ENCODE assay signal across 9 cellular contexts in the genomic region with DNA sequence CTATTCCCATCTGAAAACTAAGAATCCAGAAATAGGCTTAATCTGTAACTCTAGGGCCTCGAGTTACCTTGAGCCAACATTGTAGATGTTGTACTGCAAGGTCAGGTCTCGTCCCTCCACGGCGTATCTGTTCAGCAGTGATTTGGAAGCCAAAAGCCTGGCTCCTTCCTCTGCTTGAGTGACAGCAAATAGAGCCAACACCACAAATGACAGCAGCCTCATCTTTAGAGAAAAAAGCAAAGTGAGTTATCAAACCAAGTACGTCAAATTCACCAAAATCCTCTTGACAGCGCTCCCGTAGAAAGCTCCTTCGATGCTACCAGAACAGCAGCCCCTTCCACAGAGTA. TPM values are rescaled to one million over a fixed set of nuclear protein-coding genes. Genes with fewer than 3 reads are reported as not detected.
DNase-seq lines count a peak whose midpoint lies in the region; ATAC-seq and TF ChIP-seq lines count a peak whose summit lies in the region.
"Had no signal": no experiment of that assay in that cellular context is flagged by ENCODE, and none has a peak within 500 bp of the region (broad histone marks: within the 10 kb centered on the region; RNA-seq: fewer than 3 reads in every experiment).

No MANE protein-coding gene starts in this region.

- peak overlapping the region; percentile 80 for H3K4me3 ChIP-seq in MM.1S (ENCODE audit: low read length)

- H3K9me3 Mint-ChIP-seq in CD14-positive monocyte: peaks cover 0 to 6% (median 0%) of the 10 kb centered on the region in 7 donors
- H3K9me3 Mint-ChIP-seq in effector memory CD8-positive, alpha-beta T cell: no peaks in the 10 kb centered on the region
- no peaks in the 10 kb centered on the region for H3K9me3 Mint-ChIP-seq in neural crest cell

- H3K27ac ChIP-seq in MM.1S (ENCODE audit: low read length): peak overlapping the region; percentile 3; the same call in 1 of the 2 replicates

- H3K27me3 ChIP-seq in MM.1S (replicated peaks; ENCODE audit: insufficient read depth, low read length): no peaks in the 10 kb centered on the region

- H4K20me1 ChIP-seq in MM.1S (ENCODE audit: insufficient read depth, low read length): no peaks in the 10 kb centered on the region

- ATAC-seq in effector memory CD8-positive, alpha-beta T cell (replicated peaks): no peak
- ATAC-seq in GM19463 (IDR thresholded peaks at IDR 0.05; ENCODE audit: unreplicated experiment): no peak
- ATAC-seq in HG02588 (IDR thresholded peaks at IDR 0.05; ENCODE audit: unreplicated experiment): no peak

- H3K27ac Mint-ChIP-seq in CD14-positive monocyte (peak overlapping the region; percentile 84 to 97 (median 92)), neural crest cell (ENCODE audit: unreplicated experiment) (peak overlapping the region; percentile 88)
- peak overlapping the region; percentile 89 to 91 for H3K27ac Mint-ChIP-seq in effector memory CD8-positive, alpha-beta T cell

- DNase-seq in CD14-positive monocyte (ENCODE audit: low spot score) (no peak), MM.1S (no peak), neural crest cell (ENCODE audit: low read depth, low spot score) (no peak), iPS-NIHi7 (ENCODE audit: extremely low spot score) (no peak)
- DNase-seq in effector memory CD8-positive, alpha-beta T cell: no peak
- no peak for DNase-seq in stimulated activated CD4-positive, alpha-beta T cell treated with anti-CD3 and anti-CD28 coated beads, Interleukin-1b, Interleukin-23, amount 100 ng/mL, for 48 hours

- H3F3A ChIP-seq in MM.1S (ENCODE audit: insufficient read depth, low read length): peaks cover 14% of the 10 kb centered on the region; the same call in 1 of the 2 replicates

- H3K4me1 Mint-ChIP-seq in CD14-positive monocyte: peaks cover 15% of the 10 kb centered on the region
- H3K4me1 Mint-ChIP-seq in effector memory CD8-positive, alpha-beta T cell (ENCODE audit: low read depth in 2 of 2): peaks cover 21 to 22% of the 10 kb centered on the region in 2 donors
- H3K4me1 Mint-ChIP-seq in neural crest cell: peaks cover 36% of the 10 kb centered on the region

- H3K79me2 ChIP-seq in MM.1S (ENCODE audit: low read length): peaks cover 53% of the 10 kb centered on the region

- H3K36me3 Mint-ChIP-seq in CD14-positive monocyte: peaks cover 24 to 44% of the 10 kb centered on the region in 2 donors
- H3K36me3 Mint-ChIP-seq in effector memory CD8-positive, alpha-beta T cell (ENCODE audit: insufficient read depth): peaks cover 42% of the 10 kb centered on the region
- peaks cover 15% of the 10 kb centered on the region for H3K36me3 Mint-ChIP-seq in neural crest cell (ENCODE audit: low read depth)

- H2AFZ ChIP-seq in MM.1S (ENCODE audit: low read length): no peak overlapping the region

- H3K4me1 ChIP-seq in MM.1S (ENCODE audit: low read length): peaks cover 9% of the 10 kb centered on the region

- H3K9me3 ChIP-seq in MM.1S (replicated peaks; ENCODE audit: insufficient read depth, low read length): no peaks in the 10 kb centered on the region

- H3K36me3 ChIP-seq in MM.1S (replicated peaks; ENCODE audit: insufficient read depth, low read length): peaks cover 8% of the 10 kb centered on the region; the same call in 1 of the 2 replicates

- H3K4me3 Mint-ChIP-seq in CD14-positive monocyte (peak overlapping the region; percentile 91 to 94), neural crest cell (peak overlapping the region; percentile 99)
- peak overlapping the region; percentile 88 to 95 for H3K4me3 Mint-ChIP-seq in effector memory CD8-positive, alpha-beta T cell

- TF ChIP-seq CTCF in CD14-positive monocyte (IDR thresholded peaks at IDR 0.05) (no peak), MM.1S (IDR thresholded peaks at IDR 0.05; ENCODE audit: low read length) (no peak), neural crest cell (conservative IDR thresholded peaks at IDR 0.05) (no peak)

- intact Hi-C loops in CD14-positive monocyte (cut with micrococcal nuclease): loop anchor here (2.0 to 5.0 kb wide), 2 partner anchors 35 to 37 kb away; partner anchors contain the start of gene LAMTOR2 (in 1 of the 2)

- peak overlapping the region; percentile 69 for H3K4me2 ChIP-seq in MM.1S (ENCODE audit: low read depth, low read length)

- H3K9ac ChIP-seq in MM.1S (ENCODE audit: low read length): peak overlapping the region; percentile 76

- H3K27me3 Mint-ChIP-seq in CD14-positive monocyte (ENCODE audit: low read depth in 3 of 3) (peaks cover 6 to 10% (median 6%) of the 10 kb centered on the region in 3 donors), neural crest cell (ENCODE audit: low read depth) (no peaks in the 10 kb centered on the region)
- peaks cover 0 to under 1% of the 10 kb centered on the region in 2 donors for H3K27me3 Mint-ChIP-seq in effector memory CD8-positive, alpha-beta T cell

- H3K9me2 ChIP-seq in MM.1S (replicated peaks; ENCODE audit: insufficient read depth, low read length): no peaks in the 10 kb centered on the region

RNA-seq across cellular contexts. Expression of gene SSR2, which starts 0.8 kb away (rescaled TPM):
- 100 to 1,000 TPM; 374 to 414 TPM for polyA plus RNA-seq in CD14-positive monocyte
- total RNA-seq in neural crest cell: 236 and 255 TPM in 2 replicates

RNA-seq across cellular contexts. Expression of gene UBQLN4, which starts 33.7 kb away (rescaled TPM):
- 1 to 10 TPM; 2.3 to 2.9 TPM for polyA plus RNA-seq in CD14-positive monocyte
- total RNA-seq in neural crest cell: 70.4 and 78.0 TPM in 2 replicates

RNA-seq across cellular contexts. Expression of gene LAMTOR2, which starts 34.7 kb away (rescaled TPM):
- 100 to 1,000 TPM; 210 to 227 TPM for polyA plus RNA-seq in CD14-positive monocyte
- total RNA-seq in neural crest cell: 49.4 and 55.6 TPM in 2 replicates

RNA-seq across cellular contexts. Expression of gene RAB25, which starts 41.0 kb away (rescaled TPM):
- polyA plus RNA-seq in CD14-positive monocyte: not detected
- not detected in 2 replicates for total RNA-seq in neural crest cell
- total RNA-seq: RPMI7951 had no signal

RNA-seq across cellular contexts. Expression of gene ARHGEF2, which starts 41.6 kb away (rescaled TPM):
- 10 to 100 TPM; 15.4 to 18.6 TPM for polyA plus RNA-seq in CD14-positive monocyte
- 97.6 and 101 TPM in 2 replicates for total RNA-seq in neural crest cell
